In genomic region chr3:47381317-47382157, GRCh38 we compare ENCODE assay signal across 1 cellular context.
TF ChIP-seq lines count a peak whose summit lies in the region.

No MANE protein-coding gene starts in this region.

TF ChIP-seq in HepG2, 621 proteins besides CTCF, POLR2A, EP300 and RAD21 (continued from another document and continues in another):
- TF ChIP-seq E2F2 (CRISPR knock-in tag; IDR thresholded peaks at IDR 0.05; ENCODE audit: borderline replicate concordance): no peak
- TF ChIP-seq ZNF501 (CRISPR knock-in tag; IDR thresholded peaks at IDR 0.05): peak; percentile 36; the same call in 1 of the 2 replicates
- no peak; the same call in 1 of the 2 replicates for TF ChIP-seq HOXD1 (CRISPR knock-in tag; IDR thresholded peaks at IDR 0.05)
- no peak for TF ChIP-seq NFAT5 (CRISPR knock-in tag; IDR thresholded peaks at IDR 0.05)
- no peak for TF ChIP-seq ZNF256 (CRISPR knock-in tag; conservative IDR thresholded peaks at IDR 0.05)
- no peak for TF ChIP-seq ZNF557 (CRISPR knock-in tag; IDR thresholded peaks at IDR 0.05)
- TF ChIP-seq DPF2 (CRISPR knock-in tag; IDR thresholded peaks at IDR 0.05; ENCODE audit: borderline replicate concordance, low read depth): no peak
- TF ChIP-seq BRCA1 (CRISPR knock-in tag; IDR thresholded peaks at IDR 0.05): no peak
- TF ChIP-seq ZNF674 (CRISPR knock-in tag; IDR thresholded peaks at IDR 0.05; ENCODE audit: low read depth): no peak
- no peak for TF ChIP-seq ZFP37 (CRISPR knock-in tag; IDR thresholded peaks at IDR 0.05; ENCODE audit: borderline replicate concordance)
- peak; percentile 84 for TF ChIP-seq KAT7 (CRISPR knock-in tag; IDR thresholded peaks at IDR 0.05; ENCODE audit: borderline replicate concordance)
- TF ChIP-seq HMGXB3 (CRISPR knock-in tag; IDR thresholded peaks at IDR 0.05; ENCODE audit: borderline replicate concordance): no peak
- no peak for TF ChIP-seq MTA1 (CRISPR knock-in tag; IDR thresholded peaks at IDR 0.05; ENCODE audit: borderline replicate concordance)
- no peak for TF ChIP-seq TCF7 (IDR thresholded peaks at IDR 0.05; ENCODE audit: low read depth)
- TF ChIP-seq AKAP8 (CRISPR knock-in tag; IDR thresholded peaks at IDR 0.05): no peak
- TF ChIP-seq ZNF235 (CRISPR knock-in tag; IDR thresholded peaks at IDR 0.05; ENCODE audit: borderline replicate concordance): no peak
- TF ChIP-seq ZNF704 (CRISPR knock-in tag; IDR thresholded peaks at IDR 0.05; ENCODE audit: borderline replicate concordance): no peak
- no peak for TF ChIP-seq SP140L (CRISPR knock-in tag; IDR thresholded peaks at IDR 0.05; ENCODE audit: borderline replicate concordance)
- no peak for TF ChIP-seq CBX2 (IDR thresholded peaks at IDR 0.05; ENCODE audit: low read depth, low read length)
- TF ChIP-seq CBX2 (CRISPR knock-in tag; IDR thresholded peaks at IDR 0.05; ENCODE audit: low read depth): no peak
- TF ChIP-seq ZNF224 (CRISPR knock-in tag; IDR thresholded peaks at IDR 0.05): no peak
- TF ChIP-seq ELF3 (CRISPR knock-in tag; IDR thresholded peaks at IDR 0.05): peak; percentile 69
- no peak for TF ChIP-seq SRSF4 (IDR thresholded peaks at IDR 0.05; ENCODE audit: low read depth, low read length, poor library complexity, severe bottlenecking)
- no peak for TF ChIP-seq ZFP36 (IDR thresholded peaks at IDR 0.05; ENCODE audit: borderline replicate concordance, low read depth, low read length, partially characterized antibody)
- TF ChIP-seq ISX (CRISPR knock-in tag; conservative IDR thresholded peaks at IDR 0.05): no peak
- TF ChIP-seq ZNF503 (CRISPR knock-in tag; IDR thresholded peaks at IDR 0.05): no peak
- peak; percentile 80 for TF ChIP-seq SP5 (CRISPR knock-in tag; IDR thresholded peaks at IDR 0.05; ENCODE audit: borderline replicate concordance, low read depth)
- no peak for TF ChIP-seq ZNF124 (CRISPR knock-in tag; IDR thresholded peaks at IDR 0.05)
- no peak for TF ChIP-seq EED (CRISPR knock-in tag; IDR thresholded peaks at IDR 0.05)
- peak; percentile 4 for TF ChIP-seq AGO2 (optimal IDR thresholded peaks at IDR 0.05; ENCODE audit: low read depth, low read length)
- TF ChIP-seq ZSCAN31 (CRISPR knock-in tag; IDR thresholded peaks at IDR 0.05; ENCODE audit: low read depth): no peak
- no peak for TF ChIP-seq ZHX1 (CRISPR knock-in tag; IDR thresholded peaks at IDR 0.05; ENCODE audit: low read depth)
- no peak for TF ChIP-seq SRY (CRISPR knock-in tag; IDR thresholded peaks at IDR 0.05)
- no peak for TF ChIP-seq TRIM22 (IDR thresholded peaks at IDR 0.05)
- no peak; the same call in 1 of the 2 replicates for TF ChIP-seq HINFP (CRISPR knock-in tag; IDR thresholded peaks at IDR 0.05; ENCODE audit: low read depth)
- no peak for TF ChIP-seq MED1 (CRISPR knock-in tag; IDR thresholded peaks at IDR 0.05)
- TF ChIP-seq KAT8 (CRISPR knock-in tag; IDR thresholded peaks at IDR 0.05): no peak
- TF ChIP-seq DNMT3B (CRISPR knock-in tag; conservative IDR thresholded peaks at IDR 0.05): no peak
- no peak for TF ChIP-seq GFI1 (CRISPR knock-in tag; IDR thresholded peaks at IDR 0.05; ENCODE audit: borderline replicate concordance)
- no peak for TF ChIP-seq NR1H2 (CRISPR knock-in tag; IDR thresholded peaks at IDR 0.05; ENCODE audit: borderline replicate concordance, low read depth)
- TF ChIP-seq SNAI1 (CRISPR knock-in tag; IDR thresholded peaks at IDR 0.05; ENCODE audit: borderline replicate concordance): no peak
- TF ChIP-seq CREB1 (IDR thresholded peaks at IDR 0.05): no peak
- TF ChIP-seq CREB1 (CRISPR knock-in tag; IDR thresholded peaks at IDR 0.05): no peak
